Comparison of ENCODE assay signal across 10 cellular contexts in genomic region chr9:14238518-14238917, GRCh38.
DNase-seq lines count a peak whose midpoint lies in the region; ATAC-seq and TF ChIP-seq lines count a peak whose summit lies in the region.
"Had no signal": no experiment of that assay in that cellular context is flagged by ENCODE, and none has a peak within 500 bp of the region (broad histone marks: within the 10 kb centered on the region; RNA-seq: fewer than 3 reads in every experiment).

No MANE protein-coding gene starts in this region.

- H3K27ac ChIP-seq in right atrium auricular region (peak overlapping the region in 1 of 2 donors; percentile 49), lower lobe of right lung (peak overlapping the region; percentile 47), uterus (peak overlapping the region in 1 of 2 donors; percentile 50), aorta (ENCODE audit: low read depth in 1 of 2, low read length in 2 of 2) (no peak overlapping the region)
- H3K27ac ChIP-seq: cardiac muscle cell had no signal

- intact Hi-C loops in Right ventricle myocardium superior (cut with DNase I) = no loop called here
- intact Hi-C loops in lower lobe of right lung (cut with DNase I) = no loop called here
- intact Hi-C loops in uterus (cut with DNase I; ENCODE audit: low total_unique reads) = no loop called here
- intact Hi-C loops in aorta (cut with DNase I) = no loop called here

- WGBS in aorta, 2 donors = 32 to 36% methylated on average over 4 of the region's 4 CpGs

- H3K27me3 ChIP-seq in right atrium auricular region (no peaks in the 10 kb centered on the region), lower lobe of right lung (ENCODE audit: low read depth) (no peaks in the 10 kb centered on the region), uterus (no peaks in the 10 kb centered on the region), aorta (ENCODE audit: control insufficient read depth in 1 of 2, insufficient read depth in 2 of 2, low read length in 1 of 2) (no peaks in the 10 kb centered on the region)
- H3K27me3 ChIP-seq: cardiac muscle cell had no signal

- peak; percentile 42 for ATAC-seq in Right ventricle myocardium superior (ENCODE audit: poor library complexity)
- ATAC-seq in lower lobe of right lung = peak; percentile 66 to 80
- no peak for ATAC-seq in GM19324 (IDR thresholded peaks at IDR 0.05; ENCODE audit: low FRiP score, unreplicated experiment)
- no peak for ATAC-seq in aorta (ENCODE audit: low FRiP score)
- no peak for ATAC-seq in GM21528 (IDR thresholded peaks at IDR 0.05; ENCODE audit: low FRiP score, unreplicated experiment)

- no peaks in the 10 kb centered on the region for H3K9me3 ChIP-seq in right atrium auricular region
- no peaks in the 10 kb centered on the region for H3K9me3 ChIP-seq in lower lobe of right lung
- H3K9me3 ChIP-seq in uterus = no peaks in the 10 kb centered on the region
- no peaks in the 10 kb centered on the region for H3K9me3 ChIP-seq in aorta (ENCODE audit: control insufficient read depth, low read length)

- peaks cover 0 to 76% of the 10 kb centered on the region in 2 donors for H3K4me1 ChIP-seq in right atrium auricular region
- H3K4me1 ChIP-seq in lower lobe of right lung = peaks cover 38% of the 10 kb centered on the region
- H3K4me1 ChIP-seq in uterus = no peaks in the 10 kb centered on the region
- H3K4me1 ChIP-seq in aorta (ENCODE audit: control insufficient read depth in 1 of 2, insufficient read depth in 2 of 2, low read length in 2 of 2) = peaks cover 3 to 10% of the 10 kb centered on the region in 2 donors

- DNase-seq in Right ventricle myocardium superior (no peak), right atrium auricular region (ENCODE audit: low spot score) (no peak), dermis blood vessel endothelial cell (peak; percentile 99), lower lobe of right lung (no peak), uterus (no peak), aorta (no peak)
- DNase-seq: immature natural killer cell had no signal

- TF ChIP-seq CTCF in right atrium auricular region (IDR thresholded peaks at IDR 0.05) (no peak), lower lobe of right lung (IDR thresholded peaks at IDR 0.05) (no peak), uterus (IDR thresholded peaks at IDR 0.05) (no peak)

- no peak for TF ChIP-seq POLR2A in uterus (IDR thresholded peaks at IDR 0.05)

- no peaks in the 10 kb centered on the region for H3K36me3 ChIP-seq in right atrium auricular region
- H3K36me3 ChIP-seq in lower lobe of right lung = no peaks in the 10 kb centered on the region
- H3K36me3 ChIP-seq in uterus = no peaks in the 10 kb centered on the region
- no peaks in the 10 kb centered on the region for H3K36me3 ChIP-seq in aorta (ENCODE audit: control insufficient read depth in 1 of 2, insufficient read depth in 2 of 2, low read length in 1 of 2)
- H3K36me3 ChIP-seq: cardiac muscle cell had no signal

- no peak overlapping the region for H3K4me3 ChIP-seq in right atrium auricular region
- H3K4me3 ChIP-seq in lower lobe of right lung = no peak overlapping the region
- no peak overlapping the region for H3K4me3 ChIP-seq in uterus
- no peak overlapping the region for H3K4me3 ChIP-seq in aorta (ENCODE audit: low read length in 2 of 2)
- H3K4me3 ChIP-seq: cardiac muscle cell had no signal

Comparison
In these comparisons a context has a peak if more than half of its experiments do, and no peak if none do; other contexts are left out.
1. ATAC-seq: peak in Right ventricle myocardium superior (single experiment) and lower lobe of right lung (2 of 2); none in GM19324 (single experiment), aorta (single experiment) and GM21528 (single experiment).